ENCODE assay signal across 19 cellular contexts in the genomic region with DNA sequence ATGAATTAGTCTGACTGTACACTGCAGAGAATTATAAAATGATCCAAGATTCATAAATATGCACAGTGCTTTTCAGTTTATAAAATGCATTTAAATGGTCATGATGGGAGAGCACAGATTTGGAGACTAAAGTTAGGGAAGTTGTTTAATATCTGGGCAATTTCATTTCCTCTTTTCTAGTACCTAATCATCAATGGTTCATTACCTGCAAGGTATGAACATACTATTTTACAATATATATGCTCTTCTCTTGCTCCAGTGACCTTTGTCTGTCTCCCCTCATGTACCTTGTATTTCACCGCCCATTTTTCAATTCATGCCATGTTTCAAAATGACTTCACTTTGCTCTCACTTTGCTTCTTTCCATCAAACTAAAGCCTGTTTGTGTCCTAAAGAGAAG.
"Had no signal": no experiment of that assay in that cellular context is flagged by ENCODE, and none has a peak within 500 bp of the region (broad histone marks: within the 10 kb centered on the region; RNA-seq: fewer than 3 reads in every experiment).

No MANE protein-coding gene starts in this region.

- DNase-seq: effector memory CD8-positive, alpha-beta T cell; foreskin fibroblast; head of caudate nucleus; kidney; left colon; left ventricle myocardium superior; mesendoderm; naive thymus-derived CD8-positive, alpha-beta T cell; posterior cingulate gyrus; stimulated activated naive CD8-positive, alpha-beta T cell treated with anti-CD3 and anti-CD28 coated beads, Interleukin-15, Interleukin-2, amounts not matched to agents 100 U/mL and 50 U/mL, for 24 hours; tibial artery; upper lobe of left lung had no signal

- FAIRE-seq: colon, kidney had no signal

- H2AFZ ChIP-seq: hepatocyte had no signal

- H3K4me3 ChIP-seq: esophagus muscularis mucosa, hepatocyte, lung, tibial artery, upper lobe of left lung, vagina had no signal

- ATAC-seq: effector memory CD8-positive, alpha-beta T cell; left ventricle myocardium superior; naive thymus-derived CD8-positive, alpha-beta T cell; sciatic nerve; stimulated activated naive CD8-positive, alpha-beta T cell treated with anti-CD3 and anti-CD28 coated beads, Interleukin-15, Interleukin-2, amounts not matched to agents 100 U/mL and 50 U/mL, for 24 hours had no signal

- H3K27me3 ChIP-seq: esophagus muscularis mucosa, hepatocyte, tibial artery, upper lobe of left lung, vagina had no signal

- H3K27ac ChIP-seq: epithelial cell of prostate, esophagus muscularis mucosa, hepatocyte, tibial artery, upper lobe of left lung, vagina had no signal

- H3K9me3 ChIP-seq: esophagus muscularis mucosa, upper lobe of left lung, vagina had no signal

- H3K4me2 ChIP-seq: hepatocyte had no signal

- H3K4me1 ChIP-seq: esophagus muscularis mucosa, tibial artery, vagina had no signal

- H3K36me3 ChIP-seq: esophagus muscularis mucosa, tibial artery, upper lobe of left lung, vagina had no signal

- H3K79me2 ChIP-seq: hepatocyte had no signal
